Comparison of ENCODE assay signal across 23 cellular contexts in genomic region chr5:16147179-16147900, GRCh38. TPM values are rescaled to one million over a fixed set of nuclear protein-coding genes. Genes with fewer than 3 reads are reported as not detected.
"Had no signal": no experiment of that assay in that cellular context is flagged by ENCODE, and none has a peak within 500 bp of the region (broad histone marks: within the 10 kb centered on the region; RNA-seq: fewer than 3 reads in every experiment).

No MANE protein-coding gene starts in this region.

- H3K9me3 ChIP-seq: pancreas, prostate gland had no signal

- H3K36me3 ChIP-seq: gastroesophageal sphincter, pancreas, prostate gland had no signal

- H3K4me1 ChIP-seq: gastroesophageal sphincter, pancreas, prostate gland had no signal

- H3K27ac ChIP-seq: dorsolateral prefrontal cortex, gastroesophageal sphincter, hepatocyte, pancreas, prostate gland had no signal

- H3K27me3 ChIP-seq: dorsolateral prefrontal cortex, pancreas had no signal

- H3K4me3 ChIP-seq: dorsolateral prefrontal cortex, gastroesophageal sphincter, hepatocyte, pancreas, prostate gland had no signal

- DNase-seq: cortex of kidney; dorsolateral prefrontal cortex; effector CD8-positive, alpha-beta T cell; glutamatergic neuron; kidney; left cardiac atrium; mesendoderm; naive B cell; occipital lobe; pancreas; retina; small intestine; stimulated activated CD4-positive, alpha-beta T cell treated with anti-CD3 and anti-CD28 coated beads, Interleukin-12 subunit alpha, Interleukin-12 subunit beta, amount 100 ng/mL, for 4 hours; stimulated activated naive CD4-positive, alpha-beta T cell treated with Interleukin-2 at 50 U/mL for 16 hours; trophoblast cell had no signal

- ATAC-seq: gastroesophageal sphincter, pancreas, sciatic nerve had no signal

RNA-seq across cellular contexts. Expression of gene MARCHF11, which starts 32.3 kb away (rescaled TPM):
- total RNA-seq: fibroblast of lung, gastroesophageal sphincter, hepatocyte, kidney, lung microvascular endothelial cell, sciatic nerve had no signal
- polyA plus RNA-seq: esophagus, fibroblast of lung, hepatocyte, liver had no signal
